14 cellular contexts compared by ENCODE assay signal in the genomic region with DNA sequence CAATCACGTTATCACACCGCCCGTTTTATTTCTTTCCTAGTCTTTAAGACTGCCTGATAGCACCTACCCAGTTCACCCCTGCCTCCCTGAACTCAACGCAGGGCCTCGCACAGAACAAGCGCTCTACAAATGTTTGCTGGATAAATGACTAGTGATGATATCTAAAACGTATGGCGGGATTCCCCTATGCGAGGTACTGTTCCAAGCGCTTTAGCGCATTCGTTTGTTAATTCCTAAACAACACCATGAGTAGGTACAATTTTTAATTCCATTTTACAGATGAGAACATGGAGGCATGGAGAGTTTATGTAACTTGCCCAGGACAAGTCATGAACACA. TPM values are rescaled to one million over a fixed set of nuclear protein-coding genes. Genes with fewer than 3 reads are reported as not detected.
DNase-seq lines count a peak whose midpoint lies in the region; TF ChIP-seq lines count a peak whose summit lies in the region.
"Had no signal": no experiment of that assay in that cellular context is flagged by ENCODE, and none has a peak within 500 bp of the region (broad histone marks: within the 10 kb centered on the region; RNA-seq: fewer than 3 reads in every experiment).

No MANE protein-coding gene starts in this region.

- no peak overlapping the region for H3K14ac ChIP-seq in neuronal stem cell (ENCODE audit: low read length)

- H3K9me3 ChIP-seq in HUES6 (ENCODE audit: control insufficient read depth, insufficient read depth, low read depth, low read length) (no peaks in the 10 kb centered on the region), endodermal cell (ENCODE audit: control insufficient read depth, low read length) (no peaks in the 10 kb centered on the region), neuronal stem cell (replicated peaks in 1 of 2; ENCODE audit: control insufficient read depth in 2 of 2, insufficient read depth in 1 of 2, low read depth in 1 of 2, low read length in 2 of 2) (no peaks in the 10 kb centered on the region)
- H3K9me3 ChIP-seq: A549, tibial nerve had no signal

- H3K18ac ChIP-seq in neuronal stem cell (ENCODE audit: low read length): no peak overlapping the region

- H3K4me1 Mint-ChIP-seq in endodermal cell: peaks cover 7% of the 10 kb centered on the region

- H3K9ac ChIP-seq in HUES6 (ENCODE audit: low read length) (no peak overlapping the region), endodermal cell (ENCODE audit: extremely low read depth, low read length, poor library complexity, severe bottlenecking) (no peak overlapping the region), neuronal stem cell (ENCODE audit: low read depth, low read length, poor library complexity) (no peak overlapping the region)

- H3K36me3 ChIP-seq in HUES6 (ENCODE audit: control insufficient read depth, insufficient read depth, low read length): no peaks in the 10 kb centered on the region
- H3K36me3 ChIP-seq in endodermal cell (ENCODE audit: control insufficient read depth, insufficient read depth, low read length): no peaks in the 10 kb centered on the region
- H3K36me3 ChIP-seq in neuronal stem cell (replicated peaks in 1 of 2; ENCODE audit: control insufficient read depth in 2 of 2, insufficient read depth in 2 of 2, low read length in 2 of 2): no peaks in the 10 kb centered on the region
- H3K36me3 ChIP-seq: tibial nerve had no signal

- DNase-seq in NCI-H748 (lab: John Stamatoyannopoulos, UW; ENCODE audit: unreplicated experiment): peak; percentile 35
- DNase-seq in NCI-H748 treated with DMSO at 0.1 percent for 48 hours (lab: John Stamatoyannopoulos, UW): no peak
- no peak for DNase-seq in endodermal cell
- no peak for DNase-seq in neuronal stem cell (ENCODE audit: low spot score)
- DNase-seq in AG08396 (ENCODE audit: low spot score): no peak
- no peak for DNase-seq in SHP77 (lab: John Stamatoyannopoulos, UW)
- no peak for DNase-seq in activated gamma-delta T cell treated with Interleukin-2 at 50 U/mL for 16 hours
- DNase-seq: activated CD4-positive, alpha-beta T cell treated with anti-CD3 and anti-CD28 coated beads for 1 hour; NCI-H2171 treated with DMSO at 0.1 percent for 48 hours had no signal

- no peak overlapping the region for H2BK120ac ChIP-seq in neuronal stem cell (ENCODE audit: low read depth, low read length)

- H3K4ac ChIP-seq in neuronal stem cell (ENCODE audit: low read length): no peak overlapping the region

- no peaks in the 10 kb centered on the region for H3K9me3 Mint-ChIP-seq in endodermal cell

- WGBS in endodermal cell (ENCODE audit: insufficient coverage in 1 of 2, insufficient read length in 1 of 2), 2 experiments: 0 to 1% methylated on average over 5 to 12 of the region's 12 CpGs
- WGBS in neuronal stem cell (ENCODE audit: extremely low coverage in 2 of 2, insufficient read length in 2 of 2, insufficient replicate concordance in 1 of 2), 2 donors: no CpG with 5 or more reads among the region's 12 CpGs

- no peak overlapping the region for H2BK12ac ChIP-seq in neuronal stem cell (ENCODE audit: low read length)

- H3K23ac ChIP-seq in neuronal stem cell (ENCODE audit: low read depth, low read length, poor library complexity): no peak overlapping the region

- H3K4me1 ChIP-seq in HUES6 (ENCODE audit: control insufficient read depth, insufficient read depth, low read length): peaks cover 16% of the 10 kb centered on the region
- H3K4me1 ChIP-seq in endodermal cell (ENCODE audit: control insufficient read depth, insufficient read depth, low read length): no peaks in the 10 kb centered on the region
- H3K4me1 ChIP-seq in neuronal stem cell (ENCODE audit: control insufficient read depth in 2 of 2, insufficient read depth in 1 of 2, low read depth in 1 of 2, low read length in 2 of 2): peaks cover 2 to 9% of the 10 kb centered on the region in 2 donors
- H3K4me1 ChIP-seq: A549 had no signal

- no peaks in the 10 kb centered on the region for H3K36me3 Mint-ChIP-seq in endodermal cell (ENCODE audit: low read depth)

- H4K8ac ChIP-seq in neuronal stem cell (ENCODE audit: low read depth, low read length): no peak overlapping the region

- H3K4me3 ChIP-seq in HUES6 (ENCODE audit: low read depth, low read length): peak overlapping the region; percentile 67
- peak overlapping the region; percentile 71 for H3K4me3 ChIP-seq in endodermal cell (ENCODE audit: low read length)
- H3K4me3 ChIP-seq in neuronal stem cell (ENCODE audit: low read length in 2 of 2): no peak overlapping the region
- H3K4me3 ChIP-seq: A549 had no signal

- H3K27me3 ChIP-seq in HUES6 (ENCODE audit: control insufficient read depth, insufficient read depth, low read length) (peaks cover 100% of the 10 kb centered on the region), endodermal cell (ENCODE audit: control insufficient read depth, insufficient read depth, low read length, poor library complexity, severe bottlenecking) (peaks cover 100% of the 10 kb centered on the region), neuronal stem cell (ENCODE audit: control insufficient read depth in 3 of 3, insufficient read depth in 3 of 3, low read depth in 1 of 3, low read length in 3 of 3) (peaks cover 31 to 93% (median 71%) of the 10 kb centered on the region in 3 experiments)

- TF ChIP-seq CTCF in endodermal cell (conservative IDR thresholded peaks at IDR 0.05): no peak

- H3K27ac ChIP-seq in HUES6 (ENCODE audit: low read depth, low read length) (no peak overlapping the region), endodermal cell (ENCODE audit: low read depth, low read length) (no peak overlapping the region), neuronal stem cell (replicated peaks; ENCODE audit: low read length) (no peak overlapping the region)
- H3K27ac ChIP-seq: A549, tibial nerve had no signal

- peaks cover 100% of the 10 kb centered on the region for H3K27me3 Mint-ChIP-seq in endodermal cell (ENCODE audit: insufficient read depth)

- H3K27ac Mint-ChIP-seq in endodermal cell: no peak overlapping the region

- no peak overlapping the region for H4K91ac ChIP-seq in neuronal stem cell (ENCODE audit: low read depth, low read length, poor library complexity)

- no peak overlapping the region for H2BK5ac ChIP-seq in neuronal stem cell (ENCODE audit: low read length)

- peak overlapping the region; percentile 56 for H3K4me3 Mint-ChIP-seq in endodermal cell

- peak overlapping the region; percentile 76 for H2AFZ ChIP-seq in neuronal stem cell (ENCODE audit: low read length)

- H3K4me2 ChIP-seq in neuronal stem cell (ENCODE audit: insufficient read depth, low read length, poor library complexity, severe bottlenecking): no peak overlapping the region

- H3K79me1 ChIP-seq in neuronal stem cell (ENCODE audit: low read depth, low read length): no peaks in the 10 kb centered on the region

- H2AK5ac ChIP-seq in neuronal stem cell (ENCODE audit: low read depth, low read length): no peak overlapping the region

- H2BK15ac ChIP-seq in neuronal stem cell (ENCODE audit: low read length): no peak overlapping the region

RNA-seq across cellular contexts. Expression of gene POU4F3, which starts 6.6 kb away (rescaled TPM):
- under 1 TPM; 0.27 to 0.46 TPM for total RNA-seq in endodermal cell
- polyA plus RNA-seq in endodermal cell (2013, experiment 1 of 2): 0.21 TPM
- 0.21 TPM for polyA plus RNA-seq in endodermal cell (2013, experiment 2 of 2)
- polyA plus RNA-seq in neuronal stem cell (2013, experiment 1 of 2): 0.06 TPM
- polyA plus RNA-seq in neuronal stem cell (2013, experiment 2 of 2): 0.04 TPM
- total RNA-seq: fibroblast of lung, skeletal muscle tissue had no signal
- polyA plus RNA-seq: fibroblast of lung had no signal

Comparison
In these comparisons a context has a peak if more than half of its experiments do, and no peak if none do; other contexts are left out.
1. H3K4me3 ChIP-seq: peak in HUES6 (single experiment) and endodermal cell (single experiment); none in neuronal stem cell (0 of 2).